8 cellular contexts compared by ENCODE assay signal in genomic region chr16:82263456-82264159, GRCh38.
DNase-seq lines count a peak whose midpoint lies in the region; ATAC-seq and TF ChIP-seq lines count a peak whose summit lies in the region.

No MANE protein-coding gene starts in this region.

- TF ChIP-seq POLR2A in thyroid gland (IDR thresholded peaks at IDR 0.05): no peak

- ATAC-seq in HG03060 (IDR thresholded peaks at IDR 0.05; ENCODE audit: low read depth, unreplicated experiment): peak; percentile 60

- H3K9me3 ChIP-seq in neutrophil (no peaks in the 10 kb centered on the region), thyroid gland (no peaks in the 10 kb centered on the region)

- H3K4me3 ChIP-seq in fibroblast of pulmonary artery (replicated peaks; ENCODE audit: low read depth, low read length) (no peak overlapping the region), neutrophil (ENCODE audit: low read depth in 1 of 2, low read length in 1 of 2) (no peak overlapping the region), thyroid gland (replicated peaks in 1 of 3) (no peak overlapping the region)

- TF ChIP-seq CTCF in fibroblast of pulmonary artery (IDR thresholded peaks at IDR 0.05; ENCODE audit: low read length, missing control alignments) (no peak), neutrophil (IDR thresholded peaks at IDR 0.05) (peak; percentile 60), thyroid gland (IDR thresholded peaks at IDR 0.05) (peak; percentile 45 to 89 (median 76))

- H3K36me3 ChIP-seq in neutrophil (no peaks in the 10 kb centered on the region), thyroid gland (no peaks in the 10 kb centered on the region)

- H3K27ac ChIP-seq in neutrophil (no peak overlapping the region), thyroid gland (no peak overlapping the region)

- H3K4me1 ChIP-seq in neutrophil (ENCODE audit: control insufficient read depth in 1 of 2, insufficient read depth in 1 of 2, low read depth in 1 of 2, low read length in 1 of 2): no peaks in the 10 kb centered on the region
- H3K4me1 ChIP-seq in thyroid gland: peaks cover 0 to 5% of the 10 kb centered on the region in 2 donors

- DNase-seq in NCI-H2081 (lab: John Stamatoyannopoulos, UW) (peak; percentile 14 to 30), NCI-H2081 treated with DMSO at 0.1 percent for 48 hours (lab: John Stamatoyannopoulos, UW) (no peak), OCI-M1 (lab: John Stamatoyannopoulos, UW) (peak; percentile 58), fibroblast of pulmonary artery (ENCODE audit: low read depth) (peak; percentile 64), thyroid gland (peak; percentile 44 to 57)
- peak; percentile 50 to 53 for DNase-seq in activated T-cell treated with anti-CD3 and anti-CD28 coated beads, Interleukin-2, amount 50 U/mL, for 48 hours

- intact Hi-C loops in thyroid gland (cut with DNase I): loop anchor here (10.0 kb wide), 1 partner anchor 1181 kb away; no protein-coding TSS in a partner anchor

- peaks cover 6% of the 10 kb centered on the region for H3K27me3 ChIP-seq in neutrophil
- H3K27me3 ChIP-seq in thyroid gland: no peaks in the 10 kb centered on the region

- 22 to 25% methylated on average over 10 of the region's 10 CpGs for WGBS in thyroid gland, 2 donors
